Comparison of ENCODE assay signal across 14 cellular contexts in genomic region chr9:75233011-75233410, GRCh38.
"Had no signal": no experiment of that assay in that cellular context is flagged by ENCODE, and none has a peak within 500 bp of the region (broad histone marks: within the 10 kb centered on the region; RNA-seq: fewer than 3 reads in every experiment).

No MANE protein-coding gene starts in this region.

- ATAC-seq: activated CD8-positive, alpha-beta T cell treated with anti-CD3 and anti-CD28 coated beads, Interleukin-2, amount 10 ng/mL, durations not matched to agents 7 days and 5 days; left cardiac atrium; natural killer cell treated with Interleukin-12 subunit alpha and Interleukin-12 subunit beta and Interleukin-15 and Interleukin-18, amount 100 ng/mL, for 72 hours had no signal

- H3K4me3 ChIP-seq: dorsolateral prefrontal cortex, thyroid gland had no signal

- H3K36me3 ChIP-seq: neutrophil, thyroid gland had no signal

- H3K9me3 ChIP-seq: neutrophil, thyroid gland had no signal

- H3K27me3 ChIP-seq: dorsolateral prefrontal cortex, neutrophil, thyroid gland had no signal

- DNase-seq: activated CD4-positive, alpha-beta T cell treated with anti-CD3 and anti-CD28 coated beads, Interleukin-2, amount 10 ng/mL, durations not matched to agents 24 days and 14 days; activated CD8-positive, alpha-beta T cell treated with anti-CD3 and anti-CD28 coated beads, Interleukin-2, amount 10 ng/mL, durations not matched to agents 7 days and 5 days; activated effector memory CD4-positive, alpha-beta T cell treated with anti-CD3 and anti-CD28 coated beads, Interleukin-2, amount 50 U/mL, for 16 hours; activated T-cell treated with anti-CD3 and anti-CD28 coated beads, Interleukin-2, amount 50 U/mL, for 24 hours; caudate nucleus; dorsolateral prefrontal cortex; left cardiac atrium; mesendoderm; retina; stimulated activated CD4-positive, alpha-beta T cell treated with anti-CD3 and anti-CD28 coated beads, Interleukin-2, amount 100 ng/mL, for 24 hours; stimulated activated naive CD4-positive, alpha-beta T cell treated with Interleukin-2 at 50 U/mL for 16 hours; thyroid gland had no signal

- H3K27ac ChIP-seq: dorsolateral prefrontal cortex, neutrophil had no signal
